Comparison of ENCODE assay signal across 20 cellular contexts in genomic region chr6:105789935-105790334, GRCh38.
"Had no signal": no experiment of that assay in that cellular context is flagged by ENCODE, and none has a peak within 500 bp of the region (broad histone marks: within the 10 kb centered on the region; RNA-seq: fewer than 3 reads in every experiment).

No MANE protein-coding gene starts in this region.

- H2AFZ ChIP-seq: hepatocyte had no signal

- H3K4me1 ChIP-seq: testis had no signal

- H3K36me3 ChIP-seq: esophagus squamous epithelium, tibial nerve, upper lobe of right lung, vagina had no signal

- H3K27me3 ChIP-seq: esophagus squamous epithelium, hepatocyte, testis, tibial nerve, upper lobe of right lung, vagina had no signal

- H3K79me2 ChIP-seq: hepatocyte had no signal

- H3K9me3 ChIP-seq: esophagus squamous epithelium, testis, tibial nerve, upper lobe of right lung, vagina had no signal

- H3K4me3 ChIP-seq: esophagus squamous epithelium, hepatocyte, testis, tibial nerve, upper lobe of right lung, vagina had no signal

- H3K27ac ChIP-seq: epithelial cell of prostate, hepatocyte, testis, tibial nerve, upper lobe of right lung, vagina had no signal

- H3K4me2 ChIP-seq: hepatocyte had no signal

- ATAC-seq: effector memory CD8-positive, alpha-beta T cell; sciatic nerve; stimulated activated naive B cell treated with anti-CD40 and anti-IgM and Interleukin-4, amounts not matched to agents 10 μg/mL and 1 μg/mL and 100 μg/mL, for 72 hours; stimulated activated naive CD8-positive, alpha-beta T cell treated with anti-CD3 and anti-CD28 coated beads, Interleukin-15, amount 100 ng/mL, for 72 hours; upper lobe of right lung had no signal

- DNase-seq: effector memory CD8-positive, alpha-beta T cell; esophagus squamous epithelium; foreskin melanocyte; head of caudate nucleus; kidney glomerular epithelial cell; mesendoderm; naive B cell; nephron progenitor cell; posterior cingulate gyrus; stimulated activated CD4-positive, alpha-beta T cell treated with anti-CD3 and anti-CD28 coated beads, Interleukin-2, amount 100 ng/mL, for 24 hours; stimulated activated CD4-positive, alpha-beta T cell treated with anti-CD3 and anti-CD28 coated beads, Interleukin-4, amount 100 ng/mL, for 4 hours; stimulated activated naive B cell treated with anti-CD40 and anti-IgM and Interleukin-4, amounts not matched to agents 10 μg/mL and 1 μg/mL and 100 μg/mL, for 72 hours; stimulated activated naive CD8-positive, alpha-beta T cell treated with anti-CD3 and anti-CD28 coated beads, Interleukin-15, amount 100 ng/mL, for 72 hours; testis; upper lobe of right lung had no signal
